ENCODE assay signal across 8 cellular contexts in genomic region chr4:176123710-176124407, GRCh38. TPM values are rescaled to one million over a fixed set of nuclear protein-coding genes. Genes with fewer than 3 reads are reported as not detected.
A peak's percentile ranks its signal among the peaks of the same experiment; 100 is the strongest.
DNase-seq lines count a peak whose midpoint lies in the region; ATAC-seq and TF ChIP-seq lines count a peak whose summit lies in the region.

No MANE protein-coding gene starts in this region.

- peak in 5 of 6 experiments; percentile 12 to 40 (median 33) for TF ChIP-seq CTCF in upper lobe of left lung (IDR thresholded peaks at IDR 0.05)

- no peaks in the 10 kb centered on the region for H3K27me3 ChIP-seq in upper lobe of left lung

- no peaks in the 10 kb centered on the region for H3K4me1 ChIP-seq in upper lobe of left lung

- H3K9me3 ChIP-seq in upper lobe of left lung, result no peaks in the 10 kb centered on the region

- TF ChIP-seq EP300 in upper lobe of left lung (IDR thresholded peaks at IDR 0.05), result no peak

- no peak overlapping the region for H3K27ac ChIP-seq in upper lobe of left lung

- ATAC-seq in GM19455 (IDR thresholded peaks at IDR 0.05; ENCODE audit: unreplicated experiment) (peak; percentile 100), HG03342 (IDR thresholded peaks at IDR 0.05; ENCODE audit: unreplicated experiment) (peak; percentile 100), upper lobe of left lung (ENCODE audit: low FRiP score in 2 of 2) (peak in 1 of 2 donors; percentile 71)

- H3K36me3 ChIP-seq in upper lobe of left lung, result no peaks in the 10 kb centered on the region

- 55 to 69% methylated on average over 4 of the region's 4 CpGs for WGBS in upper lobe of left lung, 2 donors

- no peak for TF ChIP-seq POLR2A in upper lobe of left lung (IDR thresholded peaks at IDR 0.05)

- peak; percentile 7 for DNase-seq in NCI-H345 (lab: John Stamatoyannopoulos, UW)
- DNase-seq in NCI-H345 treated with DMSO at 0.1 percent for 48 hours (lab: John Stamatoyannopoulos, UW; ENCODE audit: unreplicated experiment), result no peak
- peak; percentile 20 for DNase-seq in SW480 (ENCODE audit: low spot score)
- peak; percentile 23 for DNase-seq in iPS DF 19.7 (ENCODE audit: low read depth, low spot score)
- peak in 1 of 2 donors; percentile 33 for DNase-seq in upper lobe of left lung
- no peak for DNase-seq in NCI-H446 treated with DMSO at 0.1 percent for 48 hours (lab: John Stamatoyannopoulos, UW)

- no peak overlapping the region for H3K4me3 ChIP-seq in upper lobe of left lung

RNA-seq across cellular contexts. Expression of gene WDR17, which starts 58.2 kb away (rescaled TPM):
- total RNA-seq in upper lobe of left lung, result 1 to 10 TPM; 2.8 to 8.5 (median 3.5) TPM

Comparison
In these comparisons a context has a peak if more than half of its experiments do, and no peak if none do; other contexts are left out.
1. DNase-seq: peak in NCI-H345 (single experiment), SW480 (single experiment) and iPS DF 19.7 (single experiment); none in NCI-H345 treated with DMSO at 0.1 percent for 48 hours (single experiment) and NCI-H446 treated with DMSO at 0.1 percent for 48 hours (single experiment).